ENCODE assay signal across 20 cellular contexts in the genomic region with DNA sequence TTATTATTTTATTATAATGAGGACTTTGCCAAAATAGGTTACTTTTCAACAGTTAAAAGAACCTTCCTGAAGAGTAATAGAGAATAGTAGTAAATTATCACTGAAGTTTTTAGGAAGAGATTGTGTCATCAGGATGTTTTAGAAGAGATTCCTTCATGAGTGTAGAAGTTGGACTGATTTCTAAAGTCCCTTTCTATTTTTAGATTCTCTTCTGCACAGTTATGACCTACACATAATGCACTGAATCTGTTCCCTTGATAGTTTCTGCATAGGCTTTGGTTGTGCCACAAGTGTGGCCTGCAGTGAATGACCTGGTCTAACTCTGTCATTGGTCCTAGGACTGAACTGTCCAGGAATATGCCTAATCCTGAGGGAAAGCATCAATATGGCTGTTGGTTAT. TPM values are rescaled to one million over a fixed set of nuclear protein-coding genes. Genes with fewer than 3 reads are reported as not detected.
"Had no signal": no experiment of that assay in that cellular context is flagged by ENCODE, and none has a peak within 500 bp of the region (broad histone marks: within the 10 kb centered on the region; RNA-seq: fewer than 3 reads in every experiment).

No MANE protein-coding gene starts in this region.

- DNase-seq: activated CD4-positive, alpha-beta T cell treated with anti-CD3 and anti-CD28 coated beads, Interleukin-2, amount 50 U/mL, for 4 hours; activated gamma-delta T cell treated with Interleukin-2 at 50 U/mL for 16 hours; activated T-cell treated with anti-CD3 and anti-CD28 coated beads, Interleukin-2, amount 50 U/mL, for 72 hours; dorsolateral prefrontal cortex; endodermal cell; heart left ventricle; kidney; mammary epithelial cell; ovary; psoas muscle; right cardiac atrium; stimulated activated CD4-positive, alpha-beta T cell treated with anti-CD3 and anti-CD28 coated beads, Interleukin-15, amount 100 ng/mL, for 24 hours; stimulated activated CD4-positive, alpha-beta T cell treated with anti-CD3 and anti-CD28 coated beads, Interleukin-2, amount 100 ng/mL, for 48 hours; stimulated activated naive CD8-positive, alpha-beta T cell treated with anti-CD3 and anti-CD28 coated beads, Interleukin-15, amount 100 ng/mL, for 72 hours had no signal

- ATAC-seq: activated naive CD4-positive, alpha-beta T cell treated with anti-CD3 and anti-CD28 coated beads, Interleukin-2, amount 50 U/mL, for 72 hours; activated T-cell treated with anti-CD3 and anti-CD28 coated beads, Interleukin-2, amount 50 U/mL, for 72 hours; gastroesophageal sphincter; left lobe of liver; psoas muscle; right cardiac atrium; stimulated activated naive CD8-positive, alpha-beta T cell treated with anti-CD3 and anti-CD28 coated beads, Interleukin-15, amount 100 ng/mL, for 72 hours had no signal

- FAIRE-seq: kidney had no signal

- H3K4me3 Mint-ChIP-seq: activated T-cell treated with anti-CD3 and anti-CD28 coated beads, Interleukin-2, amount 50 U/mL, for 72 hours; endodermal cell; stimulated activated naive CD8-positive, alpha-beta T cell treated with anti-CD3 and anti-CD28 coated beads, Interleukin-15, amount 100 ng/mL, for 72 hours; type B pancreatic cell had no signal

- H3K27ac Mint-ChIP-seq: activated naive CD4-positive, alpha-beta T cell treated with anti-CD3 and anti-CD28 coated beads, Interleukin-2, amount 50 U/mL, for 72 hours; activated T-cell treated with anti-CD3 and anti-CD28 coated beads, Interleukin-2, amount 50 U/mL, for 72 hours; endodermal cell; stimulated activated naive CD8-positive, alpha-beta T cell treated with anti-CD3 and anti-CD28 coated beads, Interleukin-15, amount 100 ng/mL, for 72 hours; type B pancreatic cell had no signal

- H3K27ac ChIP-seq: dorsolateral prefrontal cortex, gastroesophageal sphincter, heart left ventricle, ovary, psoas muscle, skin epidermis had no signal

- H3K4me3 ChIP-seq: dorsolateral prefrontal cortex, gastroesophageal sphincter, heart left ventricle, ovary, psoas muscle, skin epidermis had no signal

- H3K9me3 ChIP-seq: gastroesophageal sphincter, heart left ventricle, ovary, psoas muscle had no signal

- H3K27me3 Mint-ChIP-seq: stimulated activated naive CD8-positive, alpha-beta T cell treated with anti-CD3 and anti-CD28 coated beads, Interleukin-15, amount 100 ng/mL, for 72 hours; type B pancreatic cell had no signal

- H3K4me1 ChIP-seq: psoas muscle had no signal

- H3K36me3 ChIP-seq: ovary had no signal

- H3K27me3 ChIP-seq: dorsolateral prefrontal cortex, gastroesophageal sphincter, heart left ventricle, ovary had no signal

RNA-seq across cellular contexts. Expression of gene CCDC80, which starts 55.2 kb away (rescaled TPM):
- total RNA-seq: activated CD8-positive, alpha-beta memory T cell treated with anti-CD3 and anti-CD28 coated beads for 36 hours; activated T-cell treated with anti-CD3 and anti-CD28 coated beads, Interleukin-2, amount 50 U/mL, for 72 hours had no signal
